ENCODE assay signal across 1 cellular context in genomic region chr21:19353271-19353670, GRCh38.
TF ChIP-seq lines count a peak whose summit lies in the region.

No MANE protein-coding gene starts in this region.

TF ChIP-seq in GM12878, 131 proteins besides CTCF, POLR2A, EP300 and RAD21 (continued from another document):
- TF ChIP-seq RELB (IDR thresholded peaks at IDR 0.05; ENCODE audit: low read depth) (no peak), PML (IDR thresholded peaks at IDR 0.05; ENCODE audit: low read length) (no peak), KDM1A (IDR thresholded peaks at IDR 0.05; ENCODE audit: borderline replicate concordance) (no peak), ZNF24 (IDR thresholded peaks at IDR 0.05) (no peak), KLF5 (IDR thresholded peaks at IDR 0.05; ENCODE audit: partially characterized antibody) (no peak), ELK1 (IDR thresholded peaks at IDR 0.05; ENCODE audit: low read depth, low read length) (no peak), E2F8 (IDR thresholded peaks at IDR 0.05; ENCODE audit: low read depth, partially characterized antibody) (no peak), TCF12 (IDR thresholded peaks at IDR 0.05; ENCODE audit: low read depth, low read length) (no peak), SKIL (IDR thresholded peaks at IDR 0.05; ENCODE audit: low read depth, poor library complexity, severe bottlenecking) (no peak), ZNF592 (IDR thresholded peaks at IDR 0.05) (no peak), NRF1 (conservative IDR thresholded peaks at IDR 0.05; ENCODE audit: low read depth, low read length) (no peak)
